Comparison of ENCODE assay signal across 1 cellular context in the genomic region with DNA sequence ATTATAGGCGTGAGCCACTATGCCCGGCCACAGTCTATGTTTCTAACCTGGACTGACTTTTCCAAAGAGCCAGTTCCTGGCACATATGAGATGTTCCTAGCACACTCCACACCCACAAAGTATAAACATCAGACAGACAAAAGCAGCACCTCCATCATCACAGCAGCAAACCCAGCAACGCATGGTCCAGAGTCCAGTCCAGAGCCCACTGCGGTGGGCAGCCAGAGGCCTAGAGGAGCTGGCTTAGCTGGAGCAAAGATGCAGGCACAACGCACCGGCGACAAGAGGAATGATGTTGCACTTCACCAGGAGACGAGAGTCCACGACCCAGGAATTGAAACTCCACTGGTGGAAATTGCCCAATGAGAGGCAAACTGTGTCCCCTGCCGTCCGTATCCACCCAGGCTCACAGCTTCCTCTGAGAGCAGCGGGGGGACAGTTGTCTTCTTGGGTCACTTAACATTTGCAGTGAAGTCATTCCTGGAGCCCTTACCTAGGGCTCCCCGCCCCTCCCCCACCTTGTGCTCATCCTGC.
TF ChIP-seq lines count a peak whose summit lies in the region.

No MANE protein-coding gene starts in this region.

TF ChIP-seq in H1, 55 proteins besides CTCF, POLR2A, EP300 and RAD21:
- no peak for TF ChIP-seq RFX5 (IDR thresholded peaks at IDR 0.05; ENCODE audit: borderline replicate concordance, low read depth, low read length)
- TF ChIP-seq SP4 (IDR thresholded peaks at IDR 0.05; ENCODE audit: low read length): no peak
- no peak for TF ChIP-seq RNF2 (IDR thresholded peaks at IDR 0.05; ENCODE audit: borderline replicate concordance, low read depth, low read length, missing control alignments, poor library complexity, severe bottlenecking)
- TF ChIP-seq JUND (IDR thresholded peaks at IDR 0.05; ENCODE audit: low read length): no peak
- TF ChIP-seq SIX5 (IDR thresholded peaks at IDR 0.05; ENCODE audit: low read depth, low read length): no peak
